Comparison of ENCODE assay signal across 1 cellular context in the genomic region with DNA sequence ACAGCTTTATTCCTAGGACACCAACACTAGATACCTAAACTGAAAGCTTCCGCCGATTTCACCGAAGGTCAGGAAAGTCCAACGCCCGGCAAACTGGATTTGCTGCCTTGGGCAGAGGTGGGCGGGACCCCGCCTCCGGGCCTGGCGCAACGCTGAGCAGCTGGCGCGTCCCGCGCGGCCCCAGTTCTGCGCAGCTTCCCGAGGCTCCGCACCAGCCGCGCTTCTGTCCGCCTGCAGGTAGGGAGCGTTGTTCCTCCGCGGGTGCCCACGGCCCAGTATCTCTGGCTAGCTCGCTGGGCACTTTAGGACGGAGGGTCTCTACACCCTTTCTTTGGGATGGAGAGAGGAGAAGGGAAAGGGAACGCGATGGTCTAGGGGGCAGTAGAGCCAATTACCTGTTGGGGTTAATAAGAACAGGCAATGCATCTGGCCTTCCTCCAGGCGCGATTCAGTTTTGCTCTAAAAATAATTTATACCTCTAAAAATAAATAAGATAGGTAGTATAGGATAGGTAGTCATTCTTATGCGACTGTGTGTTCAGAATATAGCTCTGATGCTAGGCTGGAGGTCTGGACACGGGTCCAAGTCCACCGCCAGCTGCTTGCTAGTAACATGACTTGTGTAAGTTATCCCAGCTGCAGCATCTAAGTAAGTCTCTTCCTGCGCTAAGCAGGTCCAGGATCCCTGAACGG.
TF ChIP-seq lines count a peak whose summit lies in the region.

Gene CD274, plus strand, starts transcription at position 183 of the 692 bp plus-strand sequence. CDS start 5,572 bp downstream, outside the sequence.

TF ChIP-seq in HepG2, 621 proteins besides CTCF, POLR2A, EP300 and RAD21 (continued from another document and continues in another):
- TF ChIP-seq, protein P1, sequence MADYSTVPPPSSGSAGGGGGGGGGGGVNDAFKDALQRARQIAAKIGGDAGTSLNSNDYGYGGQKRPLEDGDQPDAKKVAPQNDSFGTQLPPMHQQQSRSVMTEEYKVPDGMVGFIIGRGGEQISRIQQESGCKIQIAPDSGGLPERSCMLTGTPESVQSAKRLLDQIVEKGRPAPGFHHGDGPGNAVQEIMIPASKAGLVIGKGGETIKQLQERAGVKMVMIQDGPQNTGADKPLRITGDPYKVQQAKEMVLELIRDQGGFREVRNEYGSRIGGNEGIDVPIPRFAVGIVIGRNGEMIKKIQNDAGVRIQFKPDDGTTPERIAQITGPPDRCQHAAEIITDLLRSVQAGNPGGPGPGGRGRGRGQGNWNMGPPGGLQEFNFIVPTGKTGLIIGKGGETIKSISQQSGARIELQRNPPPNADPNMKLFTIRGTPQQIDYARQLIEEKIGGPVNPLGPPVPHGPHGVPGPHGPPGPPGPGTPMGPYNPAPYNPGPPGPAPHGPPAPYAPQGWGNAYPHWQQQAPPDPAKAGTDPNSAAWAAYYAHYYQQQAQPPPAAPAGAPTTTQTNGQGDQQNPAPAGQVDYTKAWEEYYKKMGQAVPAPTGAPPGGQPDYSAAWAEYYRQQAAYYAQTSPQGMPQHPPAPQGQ (CRISPR knock-in tag; IDR thresholded peaks at IDR 0.05; ENCODE audit: borderline replicate concordance), result no peak
- TF ChIP-seq ZNF562 (CRISPR knock-in tag; IDR thresholded peaks at IDR 0.05; ENCODE audit: borderline replicate concordance) (no peak), RERE (CRISPR knock-in tag; IDR thresholded peaks at IDR 0.05; ENCODE audit: low read depth) (no peak), MAFF (IDR thresholded peaks at IDR 0.05; ENCODE audit: low read depth, low read length) (no peak), ZBTB1 (CRISPR knock-in tag; IDR thresholded peaks at IDR 0.05; ENCODE audit: borderline replicate concordance) (no peak), RXRB (CRISPR knock-in tag; IDR thresholded peaks at IDR 0.05; ENCODE audit: borderline replicate concordance) (peak; percentile 43; the same call in 1 of the 2 replicates), KLF12 (CRISPR knock-in tag; IDR thresholded peaks at IDR 0.05; ENCODE audit: borderline replicate concordance) (no peak), THRA (CRISPR knock-in tag; IDR thresholded peaks at IDR 0.05; ENCODE audit: borderline replicate concordance) (peak; percentile 42; the same call in 1 of the 2 replicates), GLI4 (CRISPR knock-in tag; IDR thresholded peaks at IDR 0.05; ENCODE audit: borderline replicate concordance) (no peak), BATF2 (CRISPR knock-in tag; IDR thresholded peaks at IDR 0.05) (no peak), ZNF362 (CRISPR knock-in tag; IDR thresholded peaks at IDR 0.05; ENCODE audit: borderline replicate concordance) (no peak), HNRNPL (IDR thresholded peaks at IDR 0.05; ENCODE audit: low read depth, low read length) (no peak), ZNF121 (CRISPR knock-in tag; IDR thresholded peaks at IDR 0.05) (0 out of 2 replicates have a peak, but pooled peaks have one; percentile 14), ZNF546 (CRISPR knock-in tag; conservative IDR thresholded peaks at IDR 0.05) (no peak), UBTF (CRISPR knock-in tag; IDR thresholded peaks at IDR 0.05) (peak; percentile 68), RFX5 (IDR thresholded peaks at IDR 0.05; ENCODE audit: low read depth, low read length) (no peak), RBM39 (IDR thresholded peaks at IDR 0.05; ENCODE audit: low read depth, low read length, poor library complexity, severe bottlenecking) (no peak), ZNF234 (CRISPR knock-in tag; conservative IDR thresholded peaks at IDR 0.05) (no peak), MBNL3 (CRISPR knock-in tag; conservative IDR thresholded peaks at IDR 0.05) (no peak), ZNF773 (CRISPR knock-in tag; IDR thresholded peaks at IDR 0.05; ENCODE audit: borderline replicate concordance) (no peak), MTF1 (CRISPR knock-in tag; IDR thresholded peaks at IDR 0.05) (no peak), BCL3 (CRISPR knock-in tag; IDR thresholded peaks at IDR 0.05) (peak; percentile 49; the same call in 1 of the 2 replicates), NCOA2 (CRISPR knock-in tag; IDR thresholded peaks at IDR 0.05) (no peak), CEBPB (IDR thresholded peaks at IDR 0.05; ENCODE audit: borderline replicate concordance, low read depth, low read length) (peak; percentile 83; the same call in 1 of the 2 replicates)
- TF ChIP-seq, protein P2, sequence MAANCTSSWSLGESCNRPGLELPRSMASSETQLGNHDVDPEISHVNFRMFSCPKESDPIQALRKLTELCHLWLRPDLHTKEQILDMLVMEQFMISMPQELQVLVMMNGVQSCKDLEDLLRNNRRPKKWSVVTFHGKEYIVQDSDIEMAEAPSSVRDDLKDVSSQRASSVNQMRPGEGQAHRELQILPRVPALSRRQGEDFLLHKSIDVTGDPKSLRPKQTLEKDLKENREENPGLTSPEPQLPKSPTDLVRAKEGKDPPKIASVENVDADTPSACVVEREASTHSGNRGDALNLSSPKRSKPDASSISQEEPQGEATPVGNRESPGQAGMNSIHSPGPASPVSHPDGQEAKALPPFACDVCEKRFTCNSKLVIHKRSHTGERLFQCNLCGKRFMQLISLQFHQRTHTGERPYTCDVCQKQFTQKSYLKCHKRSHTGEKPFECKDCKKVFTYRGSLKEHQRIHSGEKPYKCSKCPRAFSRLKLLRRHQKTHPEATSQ (CRISPR knock-in tag; IDR thresholded peaks at IDR 0.05; ENCODE audit: borderline replicate concordance), result peak; percentile 72; the same call in 1 of the 2 replicates
- TF ChIP-seq, protein P3, sequence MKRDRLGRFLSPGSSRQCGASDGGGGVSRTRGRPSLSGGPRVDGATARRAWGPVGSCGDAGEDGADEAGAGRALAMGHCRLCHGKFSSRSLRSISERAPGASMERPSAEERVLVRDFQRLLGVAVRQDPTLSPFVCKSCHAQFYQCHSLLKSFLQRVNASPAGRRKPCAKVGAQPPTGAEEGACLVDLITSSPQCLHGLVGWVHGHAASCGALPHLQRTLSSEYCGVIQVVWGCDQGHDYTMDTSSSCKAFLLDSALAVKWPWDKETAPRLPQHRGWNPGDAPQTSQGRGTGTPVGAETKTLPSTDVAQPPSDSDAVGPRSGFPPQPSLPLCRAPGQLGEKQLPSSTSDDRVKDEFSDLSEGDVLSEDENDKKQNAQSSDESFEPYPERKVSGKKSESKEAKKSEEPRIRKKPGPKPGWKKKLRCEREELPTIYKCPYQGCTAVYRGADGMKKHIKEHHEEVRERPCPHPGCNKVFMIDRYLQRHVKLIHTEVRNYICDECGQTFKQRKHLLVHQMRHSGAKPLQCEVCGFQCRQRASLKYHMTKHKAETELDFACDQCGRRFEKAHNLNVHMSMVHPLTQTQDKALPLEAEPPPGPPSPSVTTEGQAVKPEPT (CRISPR knock-in tag; IDR thresholded peaks at IDR 0.05; ENCODE audit: low read depth), result no peak
- TF ChIP-seq, protein P4, sequence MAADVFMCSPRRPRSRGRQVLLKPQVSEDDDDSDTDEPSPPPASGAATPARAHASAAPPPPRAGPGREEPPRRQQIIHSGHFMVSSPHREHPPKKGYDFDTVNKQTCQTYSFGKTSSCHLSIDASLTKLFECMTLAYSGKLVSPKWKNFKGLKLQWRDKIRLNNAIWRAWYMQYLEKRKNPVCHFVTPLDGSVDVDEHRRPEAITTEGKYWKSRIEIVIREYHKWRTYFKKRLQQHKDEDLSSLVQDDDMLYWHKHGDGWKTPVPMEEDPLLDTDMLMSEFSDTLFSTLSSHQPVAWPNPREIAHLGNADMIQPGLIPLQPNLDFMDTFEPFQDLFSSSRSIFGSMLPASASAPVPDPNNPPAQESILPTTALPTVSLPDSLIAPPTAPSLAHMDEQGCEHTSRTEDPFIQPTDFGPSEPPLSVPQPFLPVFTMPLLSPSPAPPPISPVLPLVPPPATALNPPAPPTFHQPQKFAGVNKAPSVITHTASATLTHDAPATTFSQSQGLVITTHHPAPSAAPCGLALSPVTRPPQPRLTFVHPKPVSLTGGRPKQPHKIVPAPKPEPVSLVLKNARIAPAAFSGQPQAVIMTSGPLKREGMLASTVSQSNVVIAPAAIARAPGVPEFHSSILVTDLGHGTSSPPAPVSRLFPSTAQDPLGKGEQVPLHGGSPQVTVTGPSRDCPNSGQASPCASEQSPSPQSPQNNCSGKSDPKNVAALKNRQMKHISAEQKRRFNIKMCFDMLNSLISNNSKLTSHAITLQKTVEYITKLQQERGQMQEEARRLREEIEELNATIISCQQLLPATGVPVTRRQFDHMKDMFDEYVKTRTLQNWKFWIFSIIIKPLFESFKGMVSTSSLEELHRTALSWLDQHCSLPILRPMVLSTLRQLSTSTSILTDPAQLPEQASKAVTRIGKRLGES (CRISPR knock-in tag; IDR thresholded peaks at IDR 0.05; ENCODE audit: borderline replicate concordance), result no peak
- TF ChIP-seq, protein P5, sequence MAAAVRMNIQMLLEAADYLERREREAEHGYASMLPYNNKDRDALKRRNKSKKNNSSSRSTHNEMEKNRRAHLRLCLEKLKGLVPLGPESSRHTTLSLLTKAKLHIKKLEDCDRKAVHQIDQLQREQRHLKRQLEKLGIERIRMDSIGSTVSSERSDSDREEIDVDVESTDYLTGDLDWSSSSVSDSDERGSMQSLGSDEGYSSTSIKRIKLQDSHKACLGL (CRISPR knock-in tag; IDR thresholded peaks at IDR 0.05), result peak; percentile 42; the same call in 1 of the 2 replicates
